ENCODE assay signal across 15 cellular contexts in genomic region chr2:102803897-102804217, GRCh38.
"Had no signal": no experiment of that assay in that cellular context is flagged by ENCODE, and none has a peak within 500 bp of the region (broad histone marks: within the 10 kb centered on the region; RNA-seq: fewer than 3 reads in every experiment).

No MANE protein-coding gene starts in this region.

- H3K27me3 ChIP-seq: gastroesophageal sphincter, stomach, vagina had no signal

- H3K27ac Mint-ChIP-seq: activated CD4-positive, alpha-beta memory T cell treated with anti-CD3 and anti-CD28 coated beads for 36 hours; natural killer cell had no signal

- DNase-seq: activated CD4-positive, alpha-beta memory T cell treated with anti-CD3 and anti-CD28 coated beads for 36 hours; activated CD4-positive, CD25-positive, alpha-beta regulatory T cell treated with anti-CD3 and anti-CD28 coated beads, Interleukin-2, amount 50 U/mL, for 72 hours; activated naive CD4-positive, alpha-beta T cell; activated T-cell treated with anti-CD3 and anti-CD28 coated beads, Interleukin-2, amount 50 U/mL, for 4 hours; effector CD4-positive, alpha-beta T cell; hypothalamus; kidney glomerular epithelial cell; natural killer cell; stimulated activated CD4-positive, alpha-beta T cell treated with anti-CD3 and anti-CD28 coated beads, Interleukin-4, amount 100 ng/mL, for 1 hour; stomach had no signal

- H3K4me3 ChIP-seq: coronary artery, gastroesophageal sphincter, lung, stomach, thoracic aorta, vagina had no signal

- H3K4me3 Mint-ChIP-seq: activated CD4-positive, alpha-beta memory T cell treated with anti-CD3 and anti-CD28 coated beads for 36 hours; activated T-cell treated with anti-CD3 and anti-CD28 coated beads, Interleukin-2, amount 50 U/mL, for 4 hours; natural killer cell had no signal

- ATAC-seq: activated T-cell treated with anti-CD3 and anti-CD28 coated beads, Interleukin-2, amount 50 U/mL, for 4 hours; gastroesophageal sphincter; natural killer cell had no signal

- H3K4me1 ChIP-seq: vagina had no signal

- H3K36me3 ChIP-seq: thoracic aorta, vagina had no signal

- H3K27ac ChIP-seq: coronary artery, gastroesophageal sphincter, stomach, thoracic aorta, vagina had no signal
